1 cellular context compared by ENCODE assay signal in the genomic region with DNA sequence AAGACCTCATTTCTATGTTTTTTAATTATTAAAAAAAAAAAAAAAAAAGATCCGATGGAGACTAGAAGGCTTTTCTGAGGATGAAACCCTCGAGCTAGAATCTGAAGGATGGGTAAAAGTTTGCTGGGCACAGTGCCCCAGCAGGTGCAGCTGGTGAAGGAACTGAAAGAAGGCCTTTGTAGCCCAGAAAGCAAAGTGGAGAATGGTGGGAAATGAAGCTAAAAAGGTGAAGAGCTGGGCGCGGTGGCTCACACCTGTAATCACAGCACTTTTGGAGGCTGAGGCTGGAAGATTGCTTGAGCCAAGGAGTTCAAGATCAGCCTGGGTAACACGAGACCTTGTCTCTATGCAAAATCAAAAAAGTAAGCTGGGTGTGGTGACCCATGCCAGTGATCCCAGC.
TF ChIP-seq lines count a peak whose summit lies in the region.

No MANE protein-coding gene starts in this region.

TF ChIP-seq in HCT116, 20 proteins besides CTCF, POLR2A, EP300 and RAD21:
- no peak for TF ChIP-seq POLR2AphosphoS5 (IDR thresholded peaks at IDR 0.05; ENCODE audit: low read depth, low read length)
- TF ChIP-seq ZNF274 (IDR thresholded peaks at IDR 0.05; ENCODE audit: low read depth, low read length) = no peak
- no peak for TF ChIP-seq YY1 (IDR thresholded peaks at IDR 0.05; ENCODE audit: extremely low read depth, insufficient replicate concordance, low read depth, low read length)
- TF ChIP-seq EZH2 (IDR thresholded peaks at IDR 0.05) = no peak
- no peak for TF ChIP-seq SIN3A (IDR thresholded peaks at IDR 0.05; ENCODE audit: low read depth)
- TF ChIP-seq FOSL1 (IDR thresholded peaks at IDR 0.05; ENCODE audit: low read depth) = no peak
- no peak for TF ChIP-seq EZH2phosphoT487 (IDR thresholded peaks at IDR 0.05; ENCODE audit: borderline replicate concordance)
- no peak for TF ChIP-seq JUND (IDR thresholded peaks at IDR 0.05)
- TF ChIP-seq, protein P1, sequence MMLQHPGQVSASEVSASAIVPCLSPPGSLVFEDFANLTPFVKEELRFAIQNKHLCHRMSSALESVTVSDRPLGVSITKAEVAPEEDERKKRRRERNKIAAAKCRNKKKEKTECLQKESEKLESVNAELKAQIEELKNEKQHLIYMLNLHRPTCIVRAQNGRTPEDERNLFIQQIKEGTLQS (IDR thresholded peaks at IDR 0.05) = no peak
- TF ChIP-seq, protein P2, sequence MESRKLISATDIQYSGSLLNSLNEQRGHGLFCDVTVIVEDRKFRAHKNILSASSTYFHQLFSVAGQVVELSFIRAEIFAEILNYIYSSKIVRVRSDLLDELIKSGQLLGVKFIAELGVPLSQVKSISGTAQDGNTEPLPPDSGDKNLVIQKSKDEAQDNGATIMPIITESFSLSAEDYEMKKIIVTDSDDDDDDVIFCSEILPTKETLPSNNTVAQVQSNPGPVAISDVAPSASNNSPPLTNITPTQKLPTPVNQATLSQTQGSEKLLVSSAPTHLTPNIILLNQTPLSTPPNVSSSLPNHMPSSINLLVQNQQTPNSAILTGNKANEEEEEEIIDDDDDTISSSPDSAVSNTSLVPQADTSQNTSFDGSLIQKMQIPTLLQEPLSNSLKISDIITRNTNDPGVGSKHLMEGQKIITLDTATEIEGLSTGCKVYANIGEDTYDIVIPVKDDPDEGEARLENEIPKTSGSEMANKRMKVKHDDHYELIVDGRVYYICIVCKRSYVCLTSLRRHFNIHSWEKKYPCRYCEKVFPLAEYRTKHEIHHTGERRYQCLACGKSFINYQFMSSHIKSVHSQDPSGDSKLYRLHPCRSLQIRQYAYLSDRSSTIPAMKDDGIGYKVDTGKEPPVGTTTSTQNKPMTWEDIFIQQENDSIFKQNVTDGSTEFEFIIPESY (IDR thresholded peaks at IDR 0.05; ENCODE audit: extremely low read depth, insufficient replicate concordance, low read length) = no peak
- TF ChIP-seq EGR1 (IDR thresholded peaks at IDR 0.05; ENCODE audit: low read depth) = no peak
- TF ChIP-seq CEBPB (IDR thresholded peaks at IDR 0.05; ENCODE audit: low read depth) = no peak
- TF ChIP-seq, protein P3, sequence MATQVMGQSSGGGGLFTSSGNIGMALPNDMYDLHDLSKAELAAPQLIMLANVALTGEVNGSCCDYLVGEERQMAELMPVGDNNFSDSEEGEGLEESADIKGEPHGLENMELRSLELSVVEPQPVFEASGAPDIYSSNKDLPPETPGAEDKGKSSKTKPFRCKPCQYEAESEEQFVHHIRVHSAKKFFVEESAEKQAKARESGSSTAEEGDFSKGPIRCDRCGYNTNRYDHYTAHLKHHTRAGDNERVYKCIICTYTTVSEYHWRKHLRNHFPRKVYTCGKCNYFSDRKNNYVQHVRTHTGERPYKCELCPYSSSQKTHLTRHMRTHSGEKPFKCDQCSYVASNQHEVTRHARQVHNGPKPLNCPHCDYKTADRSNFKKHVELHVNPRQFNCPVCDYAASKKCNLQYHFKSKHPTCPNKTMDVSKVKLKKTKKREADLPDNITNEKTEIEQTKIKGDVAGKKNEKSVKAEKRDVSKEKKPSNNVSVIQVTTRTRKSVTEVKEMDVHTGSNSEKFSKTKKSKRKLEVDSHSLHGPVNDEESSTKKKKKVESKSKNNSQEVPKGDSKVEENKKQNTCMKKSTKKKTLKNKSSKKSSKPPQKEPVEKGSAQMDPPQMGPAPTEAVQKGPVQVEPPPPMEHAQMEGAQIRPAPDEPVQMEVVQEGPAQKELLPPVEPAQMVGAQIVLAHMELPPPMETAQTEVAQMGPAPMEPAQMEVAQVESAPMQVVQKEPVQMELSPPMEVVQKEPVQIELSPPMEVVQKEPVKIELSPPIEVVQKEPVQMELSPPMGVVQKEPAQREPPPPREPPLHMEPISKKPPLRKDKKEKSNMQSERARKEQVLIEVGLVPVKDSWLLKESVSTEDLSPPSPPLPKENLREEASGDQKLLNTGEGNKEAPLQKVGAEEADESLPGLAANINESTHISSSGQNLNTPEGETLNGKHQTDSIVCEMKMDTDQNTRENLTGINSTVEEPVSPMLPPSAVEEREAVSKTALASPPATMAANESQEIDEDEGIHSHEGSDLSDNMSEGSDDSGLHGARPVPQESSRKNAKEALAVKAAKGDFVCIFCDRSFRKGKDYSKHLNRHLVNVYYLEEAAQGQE (IDR thresholded peaks at IDR 0.05; ENCODE audit: low read depth) = no peak
